8 cellular contexts compared by ENCODE assay signal in genomic region chr19:58279042-58279924, GRCh38. TPM values are rescaled to one million over a fixed set of nuclear protein-coding genes. Genes with fewer than 3 reads are reported as not detected.
DNase-seq lines count a peak whose midpoint lies in the region; ATAC-seq and TF ChIP-seq lines count a peak whose summit lies in the region.

No MANE protein-coding gene starts in this region.

- peak overlapping the region; percentile 80 for H3K27ac Mint-ChIP-seq in activated CD4-positive, alpha-beta memory T cell treated with anti-CD3 and anti-CD28 coated beads, Interleukin-2, amount 10 ng/mL, durations not matched to agents 7 days and 5 days
- H3K27ac Mint-ChIP-seq in endodermal cell: peak overlapping the region; percentile 97

- H3K18ac ChIP-seq in mesendoderm (ENCODE audit: low read length): peak overlapping the region; percentile 64

- H3K36me3 ChIP-seq in endodermal cell (ENCODE audit: control insufficient read depth, insufficient read depth, low read length) (peaks cover 33% of the 10 kb centered on the region), mesendoderm (ENCODE audit: control insufficient read depth, insufficient read depth, low read length) (peaks cover 3% of the 10 kb centered on the region)

- H2BK120ac ChIP-seq in mesendoderm (ENCODE audit: low read depth, low read length): no peak overlapping the region

- peaks cover 41% of the 10 kb centered on the region for H3K79me2 ChIP-seq in mesendoderm (ENCODE audit: control insufficient read depth, insufficient read depth, low read length)

- CTCF ChIA-PET in activated CD4-positive, alpha-beta memory T cell treated with anti-CD3 and anti-CD28 coated beads, Interleukin-2, amount 10 ng/mL, durations not matched to agents 7 days and 5 days (lab: Charles Lee): no interaction called here

- no peak overlapping the region for H2BK15ac ChIP-seq in mesendoderm (replicated peaks; ENCODE audit: low read depth)

- H2AK5ac ChIP-seq in mesendoderm (ENCODE audit: low read length): no peak overlapping the region

- peak overlapping the region; percentile 91 for H3K56ac ChIP-seq in mesendoderm (ENCODE audit: low read length)

- H3K27me3 ChIP-seq in endodermal cell (ENCODE audit: control insufficient read depth, insufficient read depth, low read length, poor library complexity, severe bottlenecking) (no peaks in the 10 kb centered on the region), mesendoderm (ENCODE audit: insufficient read depth, low read length, poor library complexity) (no peaks in the 10 kb centered on the region)

- H3K4me3 Mint-ChIP-seq in activated CD4-positive, alpha-beta memory T cell treated with anti-CD3 and anti-CD28 coated beads, Interleukin-2, amount 10 ng/mL, durations not matched to agents 7 days and 5 days: peak overlapping the region; percentile 87
- H3K4me3 Mint-ChIP-seq in endodermal cell: peak overlapping the region; percentile 95

- peak; percentile 29 for ATAC-seq in HG02840 (IDR thresholded peaks at IDR 0.05; ENCODE audit: low FRiP score, unreplicated experiment)

- POLR2A ChIA-PET in activated CD4-positive, alpha-beta memory T cell treated with anti-CD3 and anti-CD28 coated beads, Interleukin-2, amount 10 ng/mL, durations not matched to agents 7 days and 5 days (lab: Charles Lee): interaction anchor here (1.0 to 2.2 kb wide), 9 partner anchors 14 to 296 kb away, joined by 3 to 16 read pairs (median 4); partner anchors contain the start of genes ERVK3-1, ZBTB45, ZNF274 and ZNF497

- H2BK5ac ChIP-seq in mesendoderm (ENCODE audit: low read length): no peak overlapping the region

- H3K36me3 Mint-ChIP-seq in activated CD4-positive, alpha-beta memory T cell treated with anti-CD3 and anti-CD28 coated beads, Interleukin-2, amount 10 ng/mL, durations not matched to agents 7 days and 5 days (ENCODE audit: low read depth): peaks cover 73% of the 10 kb centered on the region
- peaks cover 50% of the 10 kb centered on the region for H3K36me3 Mint-ChIP-seq in endodermal cell (ENCODE audit: low read depth)

- peaks cover 37% of the 10 kb centered on the region for H3K9me3 Mint-ChIP-seq in activated CD4-positive, alpha-beta memory T cell treated with anti-CD3 and anti-CD28 coated beads, Interleukin-2, amount 10 ng/mL, durations not matched to agents 7 days and 5 days
- H3K9me3 Mint-ChIP-seq in endodermal cell: no peaks in the 10 kb centered on the region

- H3K27me3 Mint-ChIP-seq in activated CD4-positive, alpha-beta memory T cell treated with anti-CD3 and anti-CD28 coated beads, Interleukin-2, amount 10 ng/mL, durations not matched to agents 7 days and 5 days: no peaks in the 10 kb centered on the region
- no peaks in the 10 kb centered on the region for H3K27me3 Mint-ChIP-seq in endodermal cell (ENCODE audit: insufficient read depth)

- WGBS in endodermal cell (ENCODE audit: insufficient coverage in 1 of 2, insufficient read length in 1 of 2), 2 experiments: 2 to 4% methylated on average over 17 to 60 of the region's 60 CpGs
- no CpG with 5 or more reads among the region's 60 CpGs for WGBS in mesendoderm (ENCODE audit: extremely low coverage, insufficient coverage, low lambda C conversion rate)

- H3K27ac ChIP-seq in endodermal cell (ENCODE audit: low read depth, low read length) (peak overlapping the region; percentile 95), mesendoderm (ENCODE audit: low read depth, low read length) (peak overlapping the region; percentile 58)

- H3K9me3 ChIP-seq in endodermal cell (ENCODE audit: control insufficient read depth, low read length): peaks cover 6% of the 10 kb centered on the region

- H3K4me3 ChIP-seq in GM08714 (ENCODE audit: low read length) (peak overlapping the region; percentile 93), endodermal cell (ENCODE audit: low read length) (peak overlapping the region; percentile 97), mesendoderm (ENCODE audit: low read length) (peak overlapping the region; percentile 74)

- no peak overlapping the region for H3K23ac ChIP-seq in mesendoderm (ENCODE audit: low read length)

- peak; percentile 22 for TF ChIP-seq CTCF in endodermal cell (conservative IDR thresholded peaks at IDR 0.05)

- H3K9ac ChIP-seq in endodermal cell (ENCODE audit: extremely low read depth, low read length, poor library complexity, severe bottlenecking) (peak overlapping the region; percentile 98), mesendoderm (ENCODE audit: low read length) (peak overlapping the region; percentile 74)

- H3K4me1 ChIP-seq in endodermal cell (ENCODE audit: control insufficient read depth, insufficient read depth, low read length) (no peaks in the 10 kb centered on the region), mesendoderm (ENCODE audit: control insufficient read depth, low read depth, low read length) (peaks cover 7% of the 10 kb centered on the region)

- peak overlapping the region; percentile 91 for H3K4me2 ChIP-seq in mesendoderm (ENCODE audit: low read length)

- H4K8ac ChIP-seq in mesendoderm (ENCODE audit: low read depth, low read length): no peak overlapping the region

- no peak overlapping the region for H4K5ac ChIP-seq in mesendoderm (ENCODE audit: low read length)

- DNase-seq in NCI-H2196 (lab: John Stamatoyannopoulos, UW; ENCODE audit: unreplicated experiment) (peak; percentile 68), endodermal cell (peak; percentile 89), mesendoderm (peak; percentile 87), T1000 (lab: John Stamatoyannopoulos, UW) (no peak)
- peak; percentile 45 for DNase-seq in activated CD4-positive, alpha-beta memory T cell treated with anti-CD3 and anti-CD28 coated beads, Interleukin-2, amount 10 ng/mL, durations not matched to agents 7 days and 5 days
- peak; percentile 2 for DNase-seq in stimulated activated CD8-positive, alpha-beta memory T cell treated with anti-CD3 and anti-CD28 coated beads, Interleukin-12 subunit alpha, Interleukin-12 subunit beta, amount 100 ng/mL, for 1 hour (ENCODE audit: low read depth)

- peak overlapping the region; percentile 92 for H3K4ac ChIP-seq in mesendoderm (ENCODE audit: low read depth, low read length)

- H3K79me1 ChIP-seq in mesendoderm (ENCODE audit: low read length): peaks cover 16% of the 10 kb centered on the region

- H3K4me1 Mint-ChIP-seq in activated CD4-positive, alpha-beta memory T cell treated with anti-CD3 and anti-CD28 coated beads, Interleukin-2, amount 10 ng/mL, durations not matched to agents 7 days and 5 days: peaks cover 40% of the 10 kb centered on the region
- peaks cover 14% of the 10 kb centered on the region for H3K4me1 Mint-ChIP-seq in endodermal cell

RNA-seq across cellular contexts. Expression of gene ZNF8, which starts 0.5 kb away (rescaled TPM):
- total RNA-seq in activated CD4-positive, alpha-beta memory T cell treated with anti-CD3 and anti-CD28 coated beads, Interleukin-2, amount 10 ng/mL, durations not matched to agents 7 days and 5 days: 1 to 10 TPM; 4.5 TPM
- 10 to 100 TPM; 14.4 to 16.1 TPM for total RNA-seq in endodermal cell
- 7.5 TPM for polyA plus RNA-seq in endodermal cell (2013, experiment 1 of 2)
- 8.4 TPM for polyA plus RNA-seq in endodermal cell (2013, experiment 2 of 2)
- 5.4 TPM for polyA plus RNA-seq in mesendoderm (2013, experiment 1 of 2)
- 4.9 TPM for polyA plus RNA-seq in mesendoderm (2013, experiment 2 of 2)

RNA-seq across cellular contexts. Expression of gene ERVK3-1, which starts 25.9 kb away (rescaled TPM):
- 10 to 100 TPM; 53.8 to 60.1 TPM for total RNA-seq in activated CD4-positive, alpha-beta memory T cell treated with anti-CD3 and anti-CD28 coated beads, Interleukin-2, amount 10 ng/mL, durations not matched to agents 7 days and 5 days
- 10 to 100 TPM; 27.5 to 28.0 TPM for total RNA-seq in endodermal cell
- 35.3 TPM for polyA plus RNA-seq in endodermal cell (2013, experiment 1 of 2)
- 36.1 TPM for polyA plus RNA-seq in endodermal cell (2013, experiment 2 of 2)
- 56.1 TPM for polyA plus RNA-seq in mesendoderm (2013, experiment 1 of 2)
- 56.2 TPM for polyA plus RNA-seq in mesendoderm (2013, experiment 2 of 2)

RNA-seq across cellular contexts. Expression of gene ZSCAN22, which starts 47.5 kb away (rescaled TPM):
- 1 to 10 TPM; 5.4 to 5.7 TPM for total RNA-seq in activated CD4-positive, alpha-beta memory T cell treated with anti-CD3 and anti-CD28 coated beads, Interleukin-2, amount 10 ng/mL, durations not matched to agents 7 days and 5 days
- total RNA-seq in endodermal cell: 1 to 10 TPM; 3.8 TPM
- 2.9 TPM for polyA plus RNA-seq in endodermal cell (2013, experiment 1 of 2)
- 2.5 TPM for polyA plus RNA-seq in endodermal cell (2013, experiment 2 of 2)
- 1.9 TPM for polyA plus RNA-seq in mesendoderm (2013, experiment 1 of 2)
- 1.7 TPM for polyA plus RNA-seq in mesendoderm (2013, experiment 2 of 2)

RNA-seq across cellular contexts. Expression of gene ZNF544, which starts 50.6 kb away (rescaled TPM):
- 10 to 100 TPM; 47.5 to 50.0 TPM for total RNA-seq in activated CD4-positive, alpha-beta memory T cell treated with anti-CD3 and anti-CD28 coated beads, Interleukin-2, amount 10 ng/mL, durations not matched to agents 7 days and 5 days
- total RNA-seq in endodermal cell: 10 to 100 TPM; 65.7 to 80.2 TPM
- 47.7 TPM for polyA plus RNA-seq in endodermal cell (2013, experiment 1 of 2)
- polyA plus RNA-seq in endodermal cell (2013, experiment 2 of 2): 38.1 TPM
- 48.0 TPM for polyA plus RNA-seq in mesendoderm (2013, experiment 1 of 2)
- 51.8 TPM for polyA plus RNA-seq in mesendoderm (2013, experiment 2 of 2)
